Comparison of ENCODE assay signal across 11 cellular contexts in genomic region chr7:105003875-105004510, GRCh38. TPM values are rescaled to one million over a fixed set of nuclear protein-coding genes. Genes with fewer than 3 reads are reported as not detected.
A peak's percentile ranks its signal among the peaks of the same experiment; 100 is the strongest.
DNase-seq lines count a peak whose midpoint lies in the region; ATAC-seq, FAIRE-seq and TF ChIP-seq lines count a peak whose summit lies in the region.
"Had no signal": no experiment of that assay in that cellular context is flagged by ENCODE, and none has a peak within 500 bp of the region (broad histone marks: within the 10 kb centered on the region; RNA-seq: fewer than 3 reads in every experiment).

No MANE protein-coding gene starts in this region.

- peak overlapping the region; percentile 81 for H3K4me2 ChIP-seq in fibroblast of lung (ENCODE audit: extremely low read depth, insufficient read depth, low read length)

- no peak for FAIRE-seq in RCC 7860 (lab: Jason Lieb, UNC)
- FAIRE-seq: H1 had no signal

- H2AFZ ChIP-seq in fibroblast of lung (ENCODE audit: low read length): no peak overlapping the region

- no peaks in the 10 kb centered on the region for H3K27me3 Mint-ChIP-seq in CD8-positive, alpha-beta memory T cell
- no peaks in the 10 kb centered on the region for H3K27me3 Mint-ChIP-seq in T-helper 17 cell
- H3K27me3 Mint-ChIP-seq in progenitor cell of endocrine pancreas: no peaks in the 10 kb centered on the region

- peak overlapping the region; percentile 65 to 98 (median 84) for H3K27ac Mint-ChIP-seq in CD8-positive, alpha-beta memory T cell
- H3K27ac Mint-ChIP-seq in T-helper 17 cell (peak overlapping the region; percentile 90), progenitor cell of endocrine pancreas (peak overlapping the region; percentile 9)

- no peaks in the 10 kb centered on the region for H3K27me3 ChIP-seq in CD8-positive, alpha-beta memory T cell (ENCODE audit: insufficient read depth, low read length, poor library complexity, severe bottlenecking)
- H3K27me3 ChIP-seq in fibroblast of lung (ENCODE audit: control insufficient read depth, insufficient read depth, low read length): no peaks in the 10 kb centered on the region

- H4K20me1 ChIP-seq in fibroblast of lung (ENCODE audit: control insufficient read depth, extremely low read depth, insufficient read depth, low read length): peaks cover 6% of the 10 kb centered on the region

- peaks cover 91% of the 10 kb centered on the region for H3K4me1 ChIP-seq in CD8-positive, alpha-beta memory T cell (ENCODE audit: insufficient read depth, low read length)
- peaks cover 3% of the 10 kb centered on the region for H3K4me1 ChIP-seq in fibroblast of lung (ENCODE audit: control insufficient read depth, extremely low read depth, insufficient read depth, low read length)

- no peak overlapping the region for H3K4me3 ChIP-seq in CD8-positive, alpha-beta memory T cell (ENCODE audit: low read length)
- no peak overlapping the region for H3K4me3 ChIP-seq in fibroblast of lung (replicated peaks in 1 of 4; ENCODE audit: control extremely low read depth in 1 of 4, insufficient read depth in 1 of 4, low read depth in 3 of 4, low read length in 4 of 4)
- H3K4me3 ChIP-seq: lung had no signal

- H3K79me2 ChIP-seq in fibroblast of lung (ENCODE audit: control insufficient read depth, insufficient read depth, low read length): peaks cover 55% of the 10 kb centered on the region

- peaks cover 84 to 94% (median 93%) of the 10 kb centered on the region in 3 donors for H3K4me1 Mint-ChIP-seq in CD8-positive, alpha-beta memory T cell
- peaks cover 57% of the 10 kb centered on the region for H3K4me1 Mint-ChIP-seq in T-helper 17 cell
- peaks cover 61% of the 10 kb centered on the region for H3K4me1 Mint-ChIP-seq in progenitor cell of endocrine pancreas (ENCODE audit: low read depth)

- H3K36me3 Mint-ChIP-seq in CD8-positive, alpha-beta memory T cell: peaks cover 0 to 53% (median 9%) of the 10 kb centered on the region in 3 donors
- H3K36me3 Mint-ChIP-seq in T-helper 17 cell (ENCODE audit: low read depth) (peaks cover 6% of the 10 kb centered on the region), progenitor cell of endocrine pancreas (ENCODE audit: insufficient read depth) (peaks cover 13% of the 10 kb centered on the region)

- ATAC-seq in T-helper 17 cell (peak; percentile 6), GM21529 (IDR thresholded peaks at IDR 0.05; ENCODE audit: unreplicated experiment) (no peak)

- POLR2A ChIA-PET in CD8-positive, alpha-beta memory T cell (lab: Charles Lee): no interaction called here

- DNase-seq in CD8-positive, alpha-beta memory T cell: no peak
- no peak for DNase-seq in T-helper 17 cell
- DNase-seq in fibroblast of lung (ENCODE audit: low read depth in 2 of 2): no peak
- DNase-seq in progenitor cell of endocrine pancreas (ENCODE audit: low spot score, unreplicated experiment): no peak
- DNase-seq in HK-2 (ENCODE audit: unreplicated experiment): no peak
- no peak for DNase-seq in NCI-H187 treated with DMSO at 0.1 percent for 48 hours (lab: John Stamatoyannopoulos, UW)
- DNase-seq in RCC 7860 (ENCODE audit: low spot score): no peak
- DNase-seq: SIG-M5 had no signal

- no peak overlapping the region for H3K9ac ChIP-seq in fibroblast of lung (ENCODE audit: insufficient read depth, low read length)

- H3K9me3 Mint-ChIP-seq in CD8-positive, alpha-beta memory T cell: no peaks in the 10 kb centered on the region
- H3K9me3 Mint-ChIP-seq in progenitor cell of endocrine pancreas (ENCODE audit: low read depth): no peaks in the 10 kb centered on the region

- peak overlapping the region in 5 of 7 donors; percentile 3 to 67 (median 29) for H3K4me3 Mint-ChIP-seq in CD8-positive, alpha-beta memory T cell
- H3K4me3 Mint-ChIP-seq in T-helper 17 cell: peak overlapping the region; percentile 77
- H3K4me3 Mint-ChIP-seq in progenitor cell of endocrine pancreas (ENCODE audit: low read depth): no peak overlapping the region

- H3K36me3 ChIP-seq in CD8-positive, alpha-beta memory T cell (ENCODE audit: insufficient read depth, low read length): no peaks in the 10 kb centered on the region
- H3K36me3 ChIP-seq in fibroblast of lung (ENCODE audit: control insufficient read depth, insufficient read depth, low read length): peaks cover 4% of the 10 kb centered on the region

- no peaks in the 10 kb centered on the region for H3K9me3 ChIP-seq in CD8-positive, alpha-beta memory T cell (ENCODE audit: low read length)
- no peaks in the 10 kb centered on the region for H3K9me3 ChIP-seq in T-helper 17 cell (ENCODE audit: control insufficient read depth, low read length, poor library complexity, severe bottlenecking)
- H3K9me3 ChIP-seq in fibroblast of lung (ENCODE audit: control insufficient read depth, insufficient read depth, low read depth, low read length): no peaks in the 10 kb centered on the region

- H3K27ac ChIP-seq in CD8-positive, alpha-beta memory T cell (ENCODE audit: low read depth, low read length): no peak overlapping the region
- peak overlapping the region; percentile 63 for H3K27ac ChIP-seq in fibroblast of lung (ENCODE audit: insufficient read depth, low read length)

- TF ChIP-seq CTCF in fibroblast of lung (conservative IDR thresholded peaks at IDR 0.05 in 1 of 2, IDR thresholded peaks at IDR 0.05 in 1 of 2; ENCODE audit: low read depth in 1 of 2, low read length in 2 of 2) (no peak), progenitor cell of endocrine pancreas (IDR thresholded peaks at IDR 0.05; ENCODE audit: unreplicated experiment) (no peak)

- CTCF ChIA-PET in CD8-positive, alpha-beta memory T cell (lab: Charles Lee): interaction anchor here (14.8 kb wide), 1 partner anchor 23 kb away, joined by 204 read pairs; no protein-coding TSS in a partner anchor

RNA-seq across cellular contexts. Expression of gene KMT2E, which starts 10.0 kb away (rescaled TPM):
- total RNA-seq in CD8-positive, alpha-beta memory T cell: 10 to 100 TPM; 81.0 to 87.5 TPM
- 237 TPM for polyA plus RNA-seq in CD8-positive, alpha-beta memory T cell
- 100 to 1,000 TPM; 285 to 301 TPM for total RNA-seq in T-helper 17 cell
- 80.9 and 95.0 TPM in 2 replicates for total RNA-seq in fibroblast of lung
- polyA plus RNA-seq in fibroblast of lung: 6.7 and 7.5 TPM in 2 replicates
- polyA plus RNA-seq in fibroblast of lung (2012): 27.7 and 40.7 TPM in 2 replicates
- 49.3 and 55.3 TPM in 2 replicates for polyA minus RNA-seq in fibroblast of lung (ENCODE audit: low replicate concordance)
- 107 TPM in 2 replicates for total RNA-seq in progenitor cell of endocrine pancreas

Comparison
In these comparisons a context has a peak if more than half of its experiments do, and no peak if none do; other contexts are left out.
1. H3K27ac Mint-ChIP-seq: peak in every context shown above with its lines; median percentile 90 in T-helper 17 cell; 84 in CD8-positive, alpha-beta memory T cell; 9 in progenitor cell of endocrine pancreas.